ENCODE assay signal across 28 cellular contexts in the genomic region with DNA sequence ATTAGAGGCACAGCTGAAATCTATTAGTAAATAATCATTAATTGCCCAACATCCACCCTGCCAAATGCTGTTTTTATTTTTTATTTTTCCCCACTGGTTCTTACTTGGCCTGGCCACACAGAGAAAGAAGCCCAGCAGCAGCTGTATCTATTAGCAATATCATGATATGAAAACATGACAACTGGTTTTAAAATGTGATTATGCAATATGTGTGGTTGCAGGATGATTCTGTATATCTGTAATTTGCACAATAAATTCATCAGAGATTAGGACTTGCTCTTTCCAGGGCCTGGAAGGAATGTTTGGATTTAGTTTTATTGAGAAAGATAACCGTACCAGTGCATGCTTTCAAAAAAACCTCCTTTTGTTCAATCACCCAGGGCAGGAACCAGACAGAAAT. TPM values are rescaled to one million over a fixed set of nuclear protein-coding genes. Genes with fewer than 3 reads are reported as not detected.
DNase-seq lines count a peak whose midpoint lies in the region; FAIRE-seq and TF ChIP-seq lines count a peak whose summit lies in the region.
"Had no signal": no experiment of that assay in that cellular context is flagged by ENCODE, and none has a peak within 500 bp of the region (broad histone marks: within the 10 kb centered on the region; RNA-seq: fewer than 3 reads in every experiment).

No MANE protein-coding gene starts in this region.

- H3K9ac ChIP-seq in GM23248: no peak overlapping the region
- H3K9ac ChIP-seq: BLaER1 had no signal

- in situ Hi-C loops in GM23248 (cut with MboI): loop anchor here (25.0 kb wide), 1 partner anchor 492 kb away; no protein-coding TSS in a partner anchor

- TF ChIP-seq POLR2A in testis (IDR thresholded peaks at IDR 0.05): no peak

- FAIRE-seq in bronchial epithelial cell (lab: Jason Lieb, UNC): no peak
- FAIRE-seq: GM12891 had no signal

- H3K4me1 ChIP-seq in GM23248 (ENCODE audit: insufficient read depth): no peaks in the 10 kb centered on the region
- H3K4me1 ChIP-seq in testis: no peaks in the 10 kb centered on the region
- H3K4me1 ChIP-seq: BLaER1, HAP-1 had no signal

- H2AFZ ChIP-seq in GM23248: no peak overlapping the region
- H2AFZ ChIP-seq: GM23338 had no signal

- H3F3A ChIP-seq in GM23248 (ENCODE audit: insufficient read depth): no peaks in the 10 kb centered on the region

- H3K4me3 ChIP-seq in AG09309 (ENCODE audit: control insufficient read depth, low read depth, low read length) (no peak overlapping the region), GM23248 (no peak overlapping the region), bronchial epithelial cell (ENCODE audit: low read depth, low read length) (no peak overlapping the region), fibroblast of villous mesenchyme (ENCODE audit: low read depth, low read length) (no peak overlapping the region), testis (no peak overlapping the region)
- H3K4me3 ChIP-seq: BLaER1, GM23338, HAP-1, SK-N-MC had no signal

- H3K79me2 ChIP-seq in GM23248 (ENCODE audit: insufficient read depth): no peaks in the 10 kb centered on the region

- H3K27ac ChIP-seq in GM23248 (no peak overlapping the region), testis (no peak overlapping the region)
- H3K27ac ChIP-seq: BLaER1, HL-60, RWPE1, SK-N-MC had no signal

- H3K36me3 ChIP-seq in GM23248 (ENCODE audit: low read depth) (no peaks in the 10 kb centered on the region), bronchial epithelial cell (ENCODE audit: control insufficient read depth, insufficient read depth, low read length) (no peaks in the 10 kb centered on the region), testis (ENCODE audit: low read depth, missing control alignments) (no peaks in the 10 kb centered on the region)
- H3K36me3 ChIP-seq: BLaER1, HAP-1 had no signal

- WGBS in GM23248 (ENCODE audit: low coverage in 1 of 2, low lambda C conversion rate in 2 of 2, missing lambda C conversion rate in 2 of 2), 2 experiments: 28 to 31% methylated on average over 1 of the region's 1 CpG
- WGBS in testis, 2 donors: 83 to 89% methylated on average over 1 of the region's 1 CpG

- intact Hi-C loops in testis (cut with DNase I; ENCODE audit: low total_unique reads): loop anchor here (10.0 kb wide), 1 partner anchor 199 kb away; no protein-coding TSS in a partner anchor

- no peak overlapping the region for H3K4me2 ChIP-seq in GM23248 (ENCODE audit: unreplicated experiment)
- H3K4me2 ChIP-seq: BLaER1, GM23338 had no signal

- no peaks in the 10 kb centered on the region for H3K9me2 ChIP-seq in GM23248 (ENCODE audit: insufficient read depth)

- H3K9me3 ChIP-seq in GM23248 (ENCODE audit: low read depth) (no peaks in the 10 kb centered on the region), testis (no peaks in the 10 kb centered on the region)
- H3K9me3 ChIP-seq: BLaER1, HAP-1 had no signal

- TF ChIP-seq CTCF in AG09309 (IDR thresholded peaks at IDR 0.05; ENCODE audit: control insufficient read depth, insufficient read depth, low read depth, low read length, missing control alignments) (no peak), bronchial epithelial cell (IDR thresholded peaks at IDR 0.05; ENCODE audit: insufficient read depth, low read length, severe bottlenecking) (no peak), fibroblast of villous mesenchyme (IDR thresholded peaks at IDR 0.05; ENCODE audit: insufficient read depth, low read depth, low read length) (no peak), testis (IDR thresholded peaks at IDR 0.05) (no peak)

- H3K27me3 ChIP-seq in GM23248 (replicated peaks; ENCODE audit: insufficient read depth) (0 out of 2 replicates have a peak, but pooled peaks cover 5% of the 10 kb centered on the region), bronchial epithelial cell (ENCODE audit: control insufficient read depth, insufficient read depth, low read length) (no peaks in the 10 kb centered on the region), testis (no peaks in the 10 kb centered on the region)
- H3K27me3 ChIP-seq: BLaER1 had no signal

- H4K20me1 ChIP-seq in GM23248 (ENCODE audit: insufficient read depth): no peaks in the 10 kb centered on the region
- H4K20me1 ChIP-seq: BLaER1 had no signal

- DNase-seq in AG09309 (ENCODE audit: low read depth) (peak; percentile 46), GM23248 (peak; percentile 33), bronchial epithelial cell (ENCODE audit: low read depth) (peak; percentile 23), fibroblast of villous mesenchyme (ENCODE audit: low read depth) (peak; percentile 21), NCI-H1694 (lab: John Stamatoyannopoulos, UW) (no peak), NCI-H774 (lab: John Stamatoyannopoulos, UW) (no peak), testis (no peak), nucleus accumbens (lab: John Stamatoyannopoulos, UW) (no peak)
- DNase-seq: CD4-positive, alpha-beta T cell; COR-L47; DMS79 treated with DMSO at 0.1 percent for 48 hours; NCI-H1048; NCI-H1436; NCI-H2029; NCI-H226; NCI-H510A treated with DMSO at 0.1 percent for 48 hours; NCI-H748 treated with DMSO at 0.1 percent for 48 hours; NK-92 treated with Interleukin-12 subunit alpha and Interleukin-12 subunit beta, amount 100 ng/mL, for 24 hours; SHP77 treated with DMSO at 0.1 percent for 48 hours had no signal

RNA-seq across cellular contexts. Expression of a gene that starts 44.9 kb away (rescaled TPM):
- not detected in 2 replicates for total RNA-seq in GM23248 (2014; rRNA removed; shearing (Covaris generic))
- polyA plus RNA-seq in GM23248 (2016; fragmentation: Nextera tagmentation; extraction: Ambion mirVana) (not detected in 2 replicates), testis (ENCODE audit: insufficient read depth, low read depth, low replicate concordance) (0.17 TPM)
- total RNA-seq in bronchial epithelial cell (not detected in 2 replicates), fibroblast of villous mesenchyme (not detected in 2 replicates), testis (under 1 TPM; 0.31 to 0.39 TPM)
- total RNA-seq: CD4-positive, alpha-beta T cell; GM23338; HT-29; MCF 10A had no signal

Comparison
In these comparisons a context has a peak if more than half of its experiments do, and no peak if none do; other contexts are left out.
1. DNase-seq: peak in AG09309 (single experiment), GM23248 (single experiment), bronchial epithelial cell (single experiment) and fibroblast of villous mesenchyme (single experiment); none in NCI-H1694 (single experiment), NCI-H774 (single experiment), testis (single experiment) and nucleus accumbens (0 of 56).